In genomic region chr13:106493569-106493968, GRCh38 we compare ENCODE assay signal across 7 cellular contexts. TPM values are rescaled to one million over a fixed set of nuclear protein-coding genes. Genes with fewer than 3 reads are reported as not detected.
DNase-seq lines count a peak whose midpoint lies in the region; ATAC-seq and TF ChIP-seq lines count a peak whose summit lies in the region.

No MANE protein-coding gene starts in this region.

- peak; percentile 81 for ATAC-seq in GM19025 (IDR thresholded peaks at IDR 0.05; ENCODE audit: low read depth, unreplicated experiment)
- peak; percentile 85 for ATAC-seq in HG02870 (IDR thresholded peaks at IDR 0.05; ENCODE audit: unreplicated experiment)
- ATAC-seq in stimulated activated memory B cell treated with anti-CD40 and anti-IgM and Interleukin-4, amounts not matched to agents 10 μg/mL and 1 μg/mL and 100 μg/mL, for 72 hours: peak; percentile 78

- H3K27me3 Mint-ChIP-seq in stimulated activated memory B cell treated with anti-CD40 and anti-IgM and Interleukin-4, amounts not matched to agents 10 μg/mL and 1 μg/mL and 100 μg/mL, for 72 hours: peaks cover 67% of the 10 kb centered on the region
- H3K27me3 Mint-ChIP-seq in Caco-2 (ENCODE audit: insufficient read depth, unreplicated experiment): no peaks in the 10 kb centered on the region

- H3K4me1 Mint-ChIP-seq in stimulated activated memory B cell treated with anti-CD40 and anti-IgM and Interleukin-4, amounts not matched to agents 10 μg/mL and 1 μg/mL and 100 μg/mL, for 72 hours: peaks cover 32% of the 10 kb centered on the region
- H3K4me1 Mint-ChIP-seq in Caco-2 (ENCODE audit: low read depth, unreplicated experiment): peaks cover 35% of the 10 kb centered on the region

- H3K9me3 ChIP-seq in HAP-1 (no peaks in the 10 kb centered on the region), Caco-2 (no peaks in the 10 kb centered on the region)

- peaks cover 2% of the 10 kb centered on the region; the same call in 1 of the 2 replicates for H3K36me3 ChIP-seq in HAP-1 (replicated peaks)
- H3K36me3 ChIP-seq in Caco-2 (ENCODE audit: control insufficient read depth, insufficient read depth, low read length): peaks cover 3% of the 10 kb centered on the region; the same call in 1 of the 2 replicates

- POLR2A ChIA-PET in Caco-2 (lab: Charles Lee): no interaction called here

- CTCF ChIA-PET in Caco-2 (lab: Charles Lee): no interaction called here

- H3K27ac Mint-ChIP-seq in stimulated activated memory B cell treated with anti-CD40 and anti-IgM and Interleukin-4, amounts not matched to agents 10 μg/mL and 1 μg/mL and 100 μg/mL, for 72 hours: no peak overlapping the region
- no peak overlapping the region for H3K27ac Mint-ChIP-seq in Caco-2 (ENCODE audit: unreplicated experiment)

- H3K4me3 Mint-ChIP-seq in stimulated activated memory B cell treated with anti-CD40 and anti-IgM and Interleukin-4, amounts not matched to agents 10 μg/mL and 1 μg/mL and 100 μg/mL, for 72 hours: no peak overlapping the region
- H3K4me3 Mint-ChIP-seq in Caco-2 (ENCODE audit: unreplicated experiment): no peak overlapping the region

- H3K27me3 ChIP-seq in HAP-1 (ENCODE audit: low read depth) (no peaks in the 10 kb centered on the region), Caco-2 (replicated peaks; ENCODE audit: control insufficient read depth, insufficient read depth, low read length) (no peaks in the 10 kb centered on the region)

- H3K36me3 Mint-ChIP-seq in stimulated activated memory B cell treated with anti-CD40 and anti-IgM and Interleukin-4, amounts not matched to agents 10 μg/mL and 1 μg/mL and 100 μg/mL, for 72 hours: no peaks in the 10 kb centered on the region
- H3K36me3 Mint-ChIP-seq in Caco-2 (ENCODE audit: insufficient read depth, unreplicated experiment): peaks cover 93% of the 10 kb centered on the region

- no TSS peak for BruUV-seq in Caco-2 (replicated peaks; lab: Mats Ljungman, UMichigan)

- TF ChIP-seq CTCF in Caco-2 (IDR thresholded peaks at IDR 0.05; ENCODE audit: insufficient read depth in 1 of 2, low read depth in 1 of 2, low read length in 1 of 2, severe bottlenecking in 1 of 2, unreplicated experiment in 1 of 2): no peak

- H3K4me3 ChIP-seq in HAP-1: no peak overlapping the region
- H3K4me3 ChIP-seq in Caco-2 (ENCODE audit: low read depth, low read length): no peak overlapping the region

- DNase-seq in SKM-1 (lab: John Stamatoyannopoulos, UW; ENCODE audit: unreplicated experiment): peak; percentile 93
- DNase-seq in HAP-1 (ENCODE audit: low spot score in 2 of 2): no peak
- no peak for DNase-seq in Caco-2
- DNase-seq in foreskin melanocyte: no peak

- in situ Hi-C loops in HAP-1 (cut with MboI; ENCODE audit: low sequenced_read_pairs): no loop called here

- peaks cover 7% of the 10 kb centered on the region; the same call in 1 of the 2 replicates for H3K4me1 ChIP-seq in HAP-1
- peaks cover 4% of the 10 kb centered on the region for H3K4me1 ChIP-seq in Caco-2

- intact Hi-C loops in Caco-2 (cut with micrococcal nuclease; ENCODE audit: unreplicated experiment): no loop called here

- no peaks in the 10 kb centered on the region for H3K9me3 Mint-ChIP-seq in stimulated activated memory B cell treated with anti-CD40 and anti-IgM and Interleukin-4, amounts not matched to agents 10 μg/mL and 1 μg/mL and 100 μg/mL, for 72 hours
- H3K9me3 Mint-ChIP-seq in Caco-2 (ENCODE audit: unreplicated experiment): no peaks in the 10 kb centered on the region

RNA-seq across cellular contexts. Expression of gene EFNB2, which starts 41.9 kb away (rescaled TPM):
- 68.0 and 80.4 TPM in 2 replicates for total RNA-seq in Caco-2 (2022)
